Comparison of ENCODE assay signal across 2 cellular contexts in the genomic region with DNA sequence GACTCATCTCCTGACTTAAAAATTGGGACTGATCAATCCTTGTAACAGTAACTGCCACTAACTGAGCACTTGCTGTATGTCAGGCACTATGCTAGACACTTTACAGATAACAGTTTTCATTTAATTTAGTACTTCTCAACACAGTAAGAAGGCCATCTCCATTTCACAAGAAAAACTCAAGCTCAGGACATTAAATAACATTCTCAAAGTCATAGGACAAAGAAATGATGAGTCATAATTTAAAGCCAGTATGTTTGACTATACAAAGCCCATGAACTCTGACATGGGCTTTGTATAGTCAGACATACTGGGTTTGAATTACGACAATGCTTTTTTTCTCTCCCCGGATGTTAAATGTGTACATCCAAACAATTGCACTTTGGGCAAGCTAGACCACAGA.
TF ChIP-seq lines count a peak whose summit lies in the region.

No MANE protein-coding gene starts in this region.

TF ChIP-seq in A549, 52 proteins besides CTCF, POLR2A, EP300 and RAD21 (continued from another document):
- TF ChIP-seq ESRRA (IDR thresholded peaks at IDR 0.05; ENCODE audit: borderline replicate concordance, low read length) (no peak), FOXS1 (CRISPR knock-in tag; IDR thresholded peaks at IDR 0.05) (no peak), NFE2L2 (conservative IDR thresholded peaks at IDR 0.05; ENCODE audit: low read length) (peak; percentile 73), GATA3 (IDR thresholded peaks at IDR 0.05; ENCODE audit: borderline replicate concordance) (no peak), EHMT2 (IDR thresholded peaks at IDR 0.05; ENCODE audit: low read depth) (no peak), ZSCAN20 (CRISPR knock-in tag; IDR thresholded peaks at IDR 0.05) (no peak)
- TF ChIP-seq, protein P1, sequence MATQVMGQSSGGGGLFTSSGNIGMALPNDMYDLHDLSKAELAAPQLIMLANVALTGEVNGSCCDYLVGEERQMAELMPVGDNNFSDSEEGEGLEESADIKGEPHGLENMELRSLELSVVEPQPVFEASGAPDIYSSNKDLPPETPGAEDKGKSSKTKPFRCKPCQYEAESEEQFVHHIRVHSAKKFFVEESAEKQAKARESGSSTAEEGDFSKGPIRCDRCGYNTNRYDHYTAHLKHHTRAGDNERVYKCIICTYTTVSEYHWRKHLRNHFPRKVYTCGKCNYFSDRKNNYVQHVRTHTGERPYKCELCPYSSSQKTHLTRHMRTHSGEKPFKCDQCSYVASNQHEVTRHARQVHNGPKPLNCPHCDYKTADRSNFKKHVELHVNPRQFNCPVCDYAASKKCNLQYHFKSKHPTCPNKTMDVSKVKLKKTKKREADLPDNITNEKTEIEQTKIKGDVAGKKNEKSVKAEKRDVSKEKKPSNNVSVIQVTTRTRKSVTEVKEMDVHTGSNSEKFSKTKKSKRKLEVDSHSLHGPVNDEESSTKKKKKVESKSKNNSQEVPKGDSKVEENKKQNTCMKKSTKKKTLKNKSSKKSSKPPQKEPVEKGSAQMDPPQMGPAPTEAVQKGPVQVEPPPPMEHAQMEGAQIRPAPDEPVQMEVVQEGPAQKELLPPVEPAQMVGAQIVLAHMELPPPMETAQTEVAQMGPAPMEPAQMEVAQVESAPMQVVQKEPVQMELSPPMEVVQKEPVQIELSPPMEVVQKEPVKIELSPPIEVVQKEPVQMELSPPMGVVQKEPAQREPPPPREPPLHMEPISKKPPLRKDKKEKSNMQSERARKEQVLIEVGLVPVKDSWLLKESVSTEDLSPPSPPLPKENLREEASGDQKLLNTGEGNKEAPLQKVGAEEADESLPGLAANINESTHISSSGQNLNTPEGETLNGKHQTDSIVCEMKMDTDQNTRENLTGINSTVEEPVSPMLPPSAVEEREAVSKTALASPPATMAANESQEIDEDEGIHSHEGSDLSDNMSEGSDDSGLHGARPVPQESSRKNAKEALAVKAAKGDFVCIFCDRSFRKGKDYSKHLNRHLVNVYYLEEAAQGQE (IDR thresholded peaks at IDR 0.05): no peak
- TF ChIP-seq, protein P2, sequence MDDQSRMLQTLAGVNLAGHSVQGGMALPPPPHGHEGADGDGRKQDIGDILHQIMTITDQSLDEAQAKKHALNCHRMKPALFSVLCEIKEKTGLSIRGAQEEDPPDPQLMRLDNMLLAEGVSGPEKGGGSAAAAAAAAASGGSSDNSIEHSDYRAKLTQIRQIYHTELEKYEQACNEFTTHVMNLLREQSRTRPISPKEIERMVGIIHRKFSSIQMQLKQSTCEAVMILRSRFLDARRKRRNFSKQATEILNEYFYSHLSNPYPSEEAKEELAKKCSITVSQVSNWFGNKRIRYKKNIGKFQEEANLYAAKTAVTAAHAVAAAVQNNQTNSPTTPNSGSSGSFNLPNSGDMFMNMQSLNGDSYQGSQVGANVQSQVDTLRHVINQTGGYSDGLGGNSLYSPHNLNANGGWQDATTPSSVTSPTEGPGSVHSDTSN (IDR thresholded peaks at IDR 0.05): no peak

TF ChIP-seq in K562, 482 proteins besides CTCF, POLR2A, EP300 and RAD21 (continued from another document):
- TF ChIP-seq, protein P3, sequence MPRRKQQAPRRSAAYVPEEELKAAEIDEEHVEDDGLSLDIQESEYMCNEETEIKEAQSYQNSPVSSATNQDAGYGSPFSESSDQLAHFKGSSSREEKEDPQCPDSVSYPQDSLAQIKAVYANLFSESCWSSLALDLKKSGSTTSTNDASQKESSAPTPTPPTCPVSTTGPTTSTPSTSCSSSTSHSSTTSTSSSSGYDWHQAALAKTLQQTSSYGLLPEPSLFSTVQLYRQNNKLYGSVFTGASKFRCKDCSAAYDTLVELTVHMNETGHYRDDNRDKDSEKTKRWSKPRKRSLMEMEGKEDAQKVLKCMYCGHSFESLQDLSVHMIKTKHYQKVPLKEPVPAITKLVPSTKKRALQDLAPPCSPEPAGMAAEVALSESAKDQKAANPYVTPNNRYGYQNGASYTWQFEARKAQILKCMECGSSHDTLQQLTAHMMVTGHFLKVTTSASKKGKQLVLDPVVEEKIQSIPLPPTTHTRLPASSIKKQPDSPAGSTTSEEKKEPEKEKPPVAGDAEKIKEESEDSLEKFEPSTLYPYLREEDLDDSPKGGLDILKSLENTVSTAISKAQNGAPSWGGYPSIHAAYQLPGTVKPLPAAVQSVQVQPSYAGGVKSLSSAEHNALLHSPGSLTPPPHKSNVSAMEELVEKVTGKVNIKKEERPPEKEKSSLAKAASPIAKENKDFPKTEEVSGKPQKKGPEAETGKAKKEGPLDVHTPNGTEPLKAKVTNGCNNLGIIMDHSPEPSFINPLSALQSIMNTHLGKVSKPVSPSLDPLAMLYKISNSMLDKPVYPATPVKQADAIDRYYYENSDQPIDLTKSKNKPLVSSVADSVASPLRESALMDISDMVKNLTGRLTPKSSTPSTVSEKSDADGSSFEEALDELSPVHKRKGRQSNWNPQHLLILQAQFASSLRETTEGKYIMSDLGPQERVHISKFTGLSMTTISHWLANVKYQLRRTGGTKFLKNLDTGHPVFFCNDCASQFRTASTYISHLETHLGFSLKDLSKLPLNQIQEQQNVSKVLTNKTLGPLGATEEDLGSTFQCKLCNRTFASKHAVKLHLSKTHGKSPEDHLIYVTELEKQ (CRISPR knock-in tag; IDR thresholded peaks at IDR 0.05): no peak
- TF ChIP-seq SMC3 (conservative IDR thresholded peaks at IDR 0.05; ENCODE audit: insufficient read depth, low read depth, low read length) (no peak), NR4A1 (CRISPR knock-in tag; IDR thresholded peaks at IDR 0.05) (no peak), NR4A1 (tag; IDR thresholded peaks at IDR 0.05) (no peak), ZNF316 (IDR thresholded peaks at IDR 0.05) (peak; percentile 68), TCF7 (IDR thresholded peaks at IDR 0.05; ENCODE audit: borderline replicate concordance) (no peak), YY1 (IDR thresholded peaks at IDR 0.05; ENCODE audit: borderline replicate concordance in 1 of 3, control insufficient read depth in 1 of 3, extremely low read depth in 1 of 3, insufficient read depth in 3 of 3, insufficient read length in 1 of 3, insufficient replicate concordance in 2 of 3, low read depth in 1 of 3, low read length in 2 of 3) (no peak), C11orf30 (IDR thresholded peaks at IDR 0.05; ENCODE audit: low read depth) (peak; percentile 21; the same call in 1 of the 2 replicates), NFE2L1 (tag; IDR thresholded peaks at IDR 0.05; ENCODE audit: borderline replicate concordance, low read depth) (peak; percentile 33; the same call in 1 of the 2 replicates), TBL1XR1 (IDR thresholded peaks at IDR 0.05; ENCODE audit: low read length in 2 of 2) (no peak), ZNF696 (CRISPR knock-in tag; conservative IDR thresholded peaks at IDR 0.05) (no peak)
- TF ChIP-seq, protein P4, sequence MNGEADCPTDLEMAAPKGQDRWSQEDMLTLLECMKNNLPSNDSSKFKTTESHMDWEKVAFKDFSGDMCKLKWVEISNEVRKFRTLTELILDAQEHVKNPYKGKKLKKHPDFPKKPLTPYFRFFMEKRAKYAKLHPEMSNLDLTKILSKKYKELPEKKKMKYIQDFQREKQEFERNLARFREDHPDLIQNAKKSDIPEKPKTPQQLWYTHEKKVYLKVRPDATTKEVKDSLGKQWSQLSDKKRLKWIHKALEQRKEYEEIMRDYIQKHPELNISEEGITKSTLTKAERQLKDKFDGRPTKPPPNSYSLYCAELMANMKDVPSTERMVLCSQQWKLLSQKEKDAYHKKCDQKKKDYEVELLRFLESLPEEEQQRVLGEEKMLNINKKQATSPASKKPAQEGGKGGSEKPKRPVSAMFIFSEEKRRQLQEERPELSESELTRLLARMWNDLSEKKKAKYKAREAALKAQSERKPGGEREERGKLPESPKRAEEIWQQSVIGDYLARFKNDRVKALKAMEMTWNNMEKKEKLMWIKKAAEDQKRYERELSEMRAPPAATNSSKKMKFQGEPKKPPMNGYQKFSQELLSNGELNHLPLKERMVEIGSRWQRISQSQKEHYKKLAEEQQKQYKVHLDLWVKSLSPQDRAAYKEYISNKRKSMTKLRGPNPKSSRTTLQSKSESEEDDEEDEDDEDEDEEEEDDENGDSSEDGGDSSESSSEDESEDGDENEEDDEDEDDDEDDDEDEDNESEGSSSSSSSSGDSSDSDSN (IDR thresholded peaks at IDR 0.05; ENCODE audit: borderline replicate concordance in 1 of 2, low read depth in 2 of 2, low read length in 2 of 2): no peak
- TF ChIP-seq, protein P5, sequence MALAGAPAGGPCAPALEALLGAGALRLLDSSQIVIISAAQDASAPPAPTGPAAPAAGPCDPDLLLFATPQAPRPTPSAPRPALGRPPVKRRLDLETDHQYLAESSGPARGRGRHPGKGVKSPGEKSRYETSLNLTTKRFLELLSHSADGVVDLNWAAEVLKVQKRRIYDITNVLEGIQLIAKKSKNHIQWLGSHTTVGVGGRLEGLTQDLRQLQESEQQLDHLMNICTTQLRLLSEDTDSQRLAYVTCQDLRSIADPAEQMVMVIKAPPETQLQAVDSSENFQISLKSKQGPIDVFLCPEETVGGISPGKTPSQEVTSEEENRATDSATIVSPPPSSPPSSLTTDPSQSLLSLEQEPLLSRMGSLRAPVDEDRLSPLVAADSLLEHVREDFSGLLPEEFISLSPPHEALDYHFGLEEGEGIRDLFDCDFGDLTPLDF (CRISPR knock-in tag; IDR thresholded peaks at IDR 0.05): no peak
- TF ChIP-seq, protein P6, sequence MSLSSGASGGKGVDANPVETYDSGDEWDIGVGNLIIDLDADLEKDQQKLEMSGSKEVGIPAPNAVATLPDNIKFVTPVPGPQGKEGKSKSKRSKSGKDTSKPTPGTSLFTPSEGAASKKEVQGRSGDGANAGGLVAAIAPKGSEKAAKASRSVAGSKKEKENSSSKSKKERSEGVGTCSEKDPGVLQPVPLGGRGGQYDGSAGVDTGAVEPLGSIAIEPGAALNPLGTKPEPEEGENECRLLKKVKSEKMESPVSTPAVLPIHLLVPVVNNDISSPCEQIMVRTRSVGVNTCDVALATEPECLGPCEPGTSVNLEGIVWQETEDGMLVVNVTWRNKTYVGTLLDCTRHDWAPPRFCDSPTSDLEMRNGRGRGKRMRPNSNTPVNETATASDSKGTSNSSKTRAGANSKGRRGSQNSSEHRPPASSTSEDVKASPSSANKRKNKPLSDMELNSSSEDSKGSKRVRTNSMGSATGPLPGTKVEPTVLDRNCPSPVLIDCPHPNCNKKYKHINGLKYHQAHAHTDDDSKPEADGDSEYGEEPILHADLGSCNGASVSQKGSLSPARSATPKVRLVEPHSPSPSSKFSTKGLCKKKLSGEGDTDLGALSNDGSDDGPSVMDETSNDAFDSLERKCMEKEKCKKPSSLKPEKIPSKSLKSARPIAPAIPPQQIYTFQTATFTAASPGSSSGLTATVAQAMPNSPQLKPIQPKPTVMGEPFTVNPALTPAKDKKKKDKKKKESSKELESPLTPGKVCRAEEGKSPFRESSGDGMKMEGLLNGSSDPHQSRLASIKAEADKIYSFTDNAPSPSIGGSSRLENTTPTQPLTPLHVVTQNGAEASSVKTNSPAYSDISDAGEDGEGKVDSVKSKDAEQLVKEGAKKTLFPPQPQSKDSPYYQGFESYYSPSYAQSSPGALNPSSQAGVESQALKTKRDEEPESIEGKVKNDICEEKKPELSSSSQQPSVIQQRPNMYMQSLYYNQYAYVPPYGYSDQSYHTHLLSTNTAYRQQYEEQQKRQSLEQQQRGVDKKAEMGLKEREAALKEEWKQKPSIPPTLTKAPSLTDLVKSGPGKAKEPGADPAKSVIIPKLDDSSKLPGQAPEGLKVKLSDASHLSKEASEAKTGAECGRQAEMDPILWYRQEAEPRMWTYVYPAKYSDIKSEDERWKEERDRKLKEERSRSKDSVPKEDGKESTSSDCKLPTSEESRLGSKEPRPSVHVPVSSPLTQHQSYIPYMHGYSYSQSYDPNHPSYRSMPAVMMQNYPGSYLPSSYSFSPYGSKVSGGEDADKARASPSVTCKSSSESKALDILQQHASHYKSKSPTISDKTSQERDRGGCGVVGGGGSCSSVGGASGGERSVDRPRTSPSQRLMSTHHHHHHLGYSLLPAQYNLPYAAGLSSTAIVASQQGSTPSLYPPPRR (CRISPR knock-in tag; IDR thresholded peaks at IDR 0.05; ENCODE audit: borderline replicate concordance): no peak
- TF ChIP-seq, protein P7, sequence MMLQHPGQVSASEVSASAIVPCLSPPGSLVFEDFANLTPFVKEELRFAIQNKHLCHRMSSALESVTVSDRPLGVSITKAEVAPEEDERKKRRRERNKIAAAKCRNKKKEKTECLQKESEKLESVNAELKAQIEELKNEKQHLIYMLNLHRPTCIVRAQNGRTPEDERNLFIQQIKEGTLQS (IDR thresholded peaks at IDR 0.05): peak; percentile 52
- TF ChIP-seq, protein P7 (CRISPR knock-in tag; conservative IDR thresholded peaks at IDR 0.05): no peak
- TF ChIP-seq, protein P8, sequence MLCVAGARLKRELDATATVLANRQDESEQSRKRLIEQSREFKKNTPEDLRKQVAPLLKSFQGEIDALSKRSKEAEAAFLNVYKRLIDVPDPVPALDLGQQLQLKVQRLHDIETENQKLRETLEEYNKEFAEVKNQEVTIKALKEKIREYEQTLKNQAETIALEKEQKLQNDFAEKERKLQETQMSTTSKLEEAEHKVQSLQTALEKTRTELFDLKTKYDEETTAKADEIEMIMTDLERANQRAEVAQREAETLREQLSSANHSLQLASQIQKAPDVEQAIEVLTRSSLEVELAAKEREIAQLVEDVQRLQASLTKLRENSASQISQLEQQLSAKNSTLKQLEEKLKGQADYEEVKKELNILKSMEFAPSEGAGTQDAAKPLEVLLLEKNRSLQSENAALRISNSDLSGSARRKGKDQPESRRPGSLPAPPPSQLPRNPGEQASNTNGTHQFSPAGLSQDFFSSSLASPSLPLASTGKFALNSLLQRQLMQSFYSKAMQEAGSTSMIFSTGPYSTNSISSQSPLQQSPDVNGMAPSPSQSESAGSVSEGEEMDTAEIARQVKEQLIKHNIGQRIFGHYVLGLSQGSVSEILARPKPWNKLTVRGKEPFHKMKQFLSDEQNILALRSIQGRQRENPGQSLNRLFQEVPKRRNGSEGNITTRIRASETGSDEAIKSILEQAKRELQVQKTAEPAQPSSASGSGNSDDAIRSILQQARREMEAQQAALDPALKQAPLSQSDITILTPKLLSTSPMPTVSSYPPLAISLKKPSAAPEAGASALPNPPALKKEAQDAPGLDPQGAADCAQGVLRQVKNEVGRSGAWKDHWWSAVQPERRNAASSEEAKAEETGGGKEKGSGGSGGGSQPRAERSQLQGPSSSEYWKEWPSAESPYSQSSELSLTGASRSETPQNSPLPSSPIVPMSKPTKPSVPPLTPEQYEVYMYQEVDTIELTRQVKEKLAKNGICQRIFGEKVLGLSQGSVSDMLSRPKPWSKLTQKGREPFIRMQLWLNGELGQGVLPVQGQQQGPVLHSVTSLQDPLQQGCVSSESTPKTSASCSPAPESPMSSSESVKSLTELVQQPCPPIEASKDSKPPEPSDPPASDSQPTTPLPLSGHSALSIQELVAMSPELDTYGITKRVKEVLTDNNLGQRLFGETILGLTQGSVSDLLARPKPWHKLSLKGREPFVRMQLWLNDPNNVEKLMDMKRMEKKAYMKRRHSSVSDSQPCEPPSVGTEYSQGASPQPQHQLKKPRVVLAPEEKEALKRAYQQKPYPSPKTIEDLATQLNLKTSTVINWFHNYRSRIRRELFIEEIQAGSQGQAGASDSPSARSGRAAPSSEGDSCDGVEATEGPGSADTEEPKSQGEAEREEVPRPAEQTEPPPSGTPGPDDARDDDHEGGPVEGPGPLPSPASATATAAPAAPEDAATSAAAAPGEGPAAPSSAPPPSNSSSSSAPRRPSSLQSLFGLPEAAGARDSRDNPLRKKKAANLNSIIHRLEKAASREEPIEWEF (CRISPR knock-in tag; IDR thresholded peaks at IDR 0.05): no peak
